9 cellular contexts compared by ENCODE assay signal in genomic region chr11:66082936-66083698, GRCh38. TPM values are rescaled to one million over a fixed set of nuclear protein-coding genes. Genes with fewer than 3 reads are reported as not detected.
A peak's percentile ranks its signal among the peaks of the same experiment; 100 is the strongest.
DNase-seq lines count a peak whose midpoint lies in the region; ATAC-seq and TF ChIP-seq lines count a peak whose summit lies in the region.
"Had no signal": no experiment of that assay in that cellular context is flagged by ENCODE, and none has a peak within 500 bp of the region (broad histone marks: within the 10 kb centered on the region; RNA-seq: fewer than 3 reads in every experiment).

No MANE protein-coding gene starts in this region.

- no peaks in the 10 kb centered on the region for H3K9me3 ChIP-seq in effector memory CD4-positive, alpha-beta T cell (ENCODE audit: control insufficient read depth, low read length)
- no peaks in the 10 kb centered on the region for H3K9me3 ChIP-seq in gastroesophageal sphincter

- H3K27me3 ChIP-seq in effector memory CD4-positive, alpha-beta T cell (replicated peaks; ENCODE audit: control insufficient read depth, insufficient read depth, low read length, poor library complexity, severe bottlenecking), result no peaks in the 10 kb centered on the region
- no peaks in the 10 kb centered on the region for H3K27me3 ChIP-seq in gastroesophageal sphincter

- TF ChIP-seq POLR2A in gastroesophageal sphincter (IDR thresholded peaks at IDR 0.05), result no peak

- WGBS in gastroesophageal sphincter (ENCODE audit: low coverage in 1 of 2), 2 donors, result 46 to 60% methylated on average over 4 of the region's 4 CpGs

- no peaks in the 10 kb centered on the region for H3K36me3 ChIP-seq in effector memory CD4-positive, alpha-beta T cell (ENCODE audit: control insufficient read depth, insufficient read depth, low read length)
- H3K36me3 ChIP-seq in gastroesophageal sphincter, result no peaks in the 10 kb centered on the region

- no peaks in the 10 kb centered on the region for H3K27me3 Mint-ChIP-seq in activated CD4-positive, alpha-beta T cell treated with anti-CD3 and anti-CD28 coated beads, Interleukin-2, amount 10 ng/mL, durations not matched to agents 7 days and 5 days

- H3K4me1 ChIP-seq in effector memory CD4-positive, alpha-beta T cell (ENCODE audit: control insufficient read depth, insufficient read depth, low read length, poor library complexity, severe bottlenecking), result peaks cover 62% of the 10 kb centered on the region
- peaks cover 5 to 62% (median 27%) of the 10 kb centered on the region in 3 donors for H3K4me1 ChIP-seq in gastroesophageal sphincter

- no peak for ATAC-seq in stimulated activated effector memory CD8-positive, alpha-beta T cell treated with anti-CD3 and anti-CD28 coated beads, Interleukin-12 subunit alpha, Interleukin-12 subunit beta, amount 100 ng/mL, for 72 hours
- ATAC-seq in GM18519 (IDR thresholded peaks at IDR 0.05; ENCODE audit: low FRiP score, unreplicated experiment), result no peak
- ATAC-seq in gastroesophageal sphincter, result no peak

- peaks cover 41% of the 10 kb centered on the region for H3K36me3 Mint-ChIP-seq in activated CD4-positive, alpha-beta T cell treated with anti-CD3 and anti-CD28 coated beads, Interleukin-2, amount 10 ng/mL, durations not matched to agents 7 days and 5 days (ENCODE audit: low read depth)
- peaks cover 15% of the 10 kb centered on the region for H3K36me3 Mint-ChIP-seq in stimulated activated effector memory CD8-positive, alpha-beta T cell treated with anti-CD3 and anti-CD28 coated beads, Interleukin-12 subunit alpha, Interleukin-12 subunit beta, amount 100 ng/mL, for 72 hours

- TF ChIP-seq EP300 in gastroesophageal sphincter (IDR thresholded peaks at IDR 0.05), result no peak

- DNase-seq in activated CD4-positive, alpha-beta T cell treated with anti-CD3 and anti-CD28 coated beads, Interleukin-2, amount 10 ng/mL, durations not matched to agents 7 days and 5 days, result no peak
- DNase-seq in activated CD4-positive, alpha-beta T cell treated with anti-CD3 and anti-CD28 coated beads for 1 hour, result no peak
- DNase-seq in NCI-H748 treated with DMSO at 0.1 percent for 48 hours (lab: John Stamatoyannopoulos, UW), result peak; percentile 44
- no peak for DNase-seq in effector memory CD4-positive, alpha-beta T cell
- no peak for DNase-seq in stimulated activated effector memory CD8-positive, alpha-beta T cell treated with anti-CD3 and anti-CD28 coated beads, Interleukin-12 subunit alpha, Interleukin-12 subunit beta, amount 100 ng/mL, for 72 hours (ENCODE audit: low spot score in 2 of 2)
- DNase-seq in NK-92 treated with Interleukin-12 subunit alpha and Interleukin-12 subunit beta, amount 100 ng/mL, for 24 hours (lab: John Stamatoyannopoulos, UW), result no peak

- no peaks in the 10 kb centered on the region for H3K9me3 Mint-ChIP-seq in activated CD4-positive, alpha-beta T cell treated with anti-CD3 and anti-CD28 coated beads, Interleukin-2, amount 10 ng/mL, durations not matched to agents 7 days and 5 days
- H3K9me3 Mint-ChIP-seq in stimulated activated effector memory CD8-positive, alpha-beta T cell treated with anti-CD3 and anti-CD28 coated beads, Interleukin-12 subunit alpha, Interleukin-12 subunit beta, amount 100 ng/mL, for 72 hours, result no peaks in the 10 kb centered on the region

- H3K4me3 Mint-ChIP-seq in activated CD4-positive, alpha-beta T cell treated with anti-CD3 and anti-CD28 coated beads, Interleukin-2, amount 10 ng/mL, durations not matched to agents 7 days and 5 days, result no peak overlapping the region
- H3K4me3 Mint-ChIP-seq in stimulated activated effector memory CD8-positive, alpha-beta T cell treated with anti-CD3 and anti-CD28 coated beads, Interleukin-12 subunit alpha, Interleukin-12 subunit beta, amount 100 ng/mL, for 72 hours, result no peak overlapping the region

- no peak for TF ChIP-seq CTCF in gastroesophageal sphincter (IDR thresholded peaks at IDR 0.05)

- peak overlapping the region; percentile 50 for H3K27ac Mint-ChIP-seq in activated CD4-positive, alpha-beta T cell treated with anti-CD3 and anti-CD28 coated beads, Interleukin-2, amount 10 ng/mL, durations not matched to agents 7 days and 5 days
- H3K27ac Mint-ChIP-seq in stimulated activated effector memory CD8-positive, alpha-beta T cell treated with anti-CD3 and anti-CD28 coated beads, Interleukin-12 subunit alpha, Interleukin-12 subunit beta, amount 100 ng/mL, for 72 hours, result peak overlapping the region; percentile 72

- CTCF ChIA-PET in activated CD4-positive, alpha-beta T cell treated with anti-CD3 and anti-CD28 coated beads, Interleukin-2, amount 10 ng/mL, durations not matched to agents 7 days and 5 days (lab: Charles Lee), result interaction anchor here (0.8 to 5.4 kb wide), 4 partner anchors 13 to 93 kb away, joined by 3 to 36 read pairs (median 3); partner anchors contain the start of gene PACS1

- no peak overlapping the region for H3K4me3 ChIP-seq in effector memory CD4-positive, alpha-beta T cell (ENCODE audit: insufficient read depth, low read depth, low read length, poor library complexity, severe bottlenecking)
- no peak overlapping the region for H3K4me3 ChIP-seq in gastroesophageal sphincter

- H3K27ac ChIP-seq in effector memory CD4-positive, alpha-beta T cell (ENCODE audit: insufficient read depth, low read length, poor library complexity, severe bottlenecking), result peak overlapping the region; percentile 42
- peak overlapping the region in 1 of 4 donors; percentile 26 for H3K27ac ChIP-seq in gastroesophageal sphincter

- POLR2A ChIA-PET in activated CD4-positive, alpha-beta T cell treated with anti-CD3 and anti-CD28 coated beads, Interleukin-2, amount 10 ng/mL, durations not matched to agents 7 days and 5 days (lab: Charles Lee), result no interaction called here

- peaks cover 77% of the 10 kb centered on the region for H3K4me1 Mint-ChIP-seq in activated CD4-positive, alpha-beta T cell treated with anti-CD3 and anti-CD28 coated beads, Interleukin-2, amount 10 ng/mL, durations not matched to agents 7 days and 5 days
- peaks cover 70% of the 10 kb centered on the region for H3K4me1 Mint-ChIP-seq in stimulated activated effector memory CD8-positive, alpha-beta T cell treated with anti-CD3 and anti-CD28 coated beads, Interleukin-12 subunit alpha, Interleukin-12 subunit beta, amount 100 ng/mL, for 72 hours

RNA-seq across cellular contexts. Expression of gene PACS1, which starts 13.0 kb away (rescaled TPM):
- 100 to 1,000 TPM; 109 TPM for total RNA-seq in activated CD4-positive, alpha-beta T cell treated with anti-CD3 and anti-CD28 coated beads, Interleukin-2, amount 10 ng/mL, durations not matched to agents 7 days and 5 days
- total RNA-seq in gastroesophageal sphincter, result 10 to 100 TPM; 32.7 to 81.8 (median 38.2) TPM

RNA-seq across cellular contexts. Expression of gene SF3B2, which starts 31.0 kb away (rescaled TPM):
- 100 to 1,000 TPM; 217 to 223 TPM for total RNA-seq in activated CD4-positive, alpha-beta T cell treated with anti-CD3 and anti-CD28 coated beads, Interleukin-2, amount 10 ng/mL, durations not matched to agents 7 days and 5 days
- 100 to 1,000 TPM; 113 to 179 (median 160) TPM for total RNA-seq in gastroesophageal sphincter

RNA-seq across cellular contexts. Expression of gene GAL3ST3, which starts 34.2 kb away (rescaled TPM):
- not detected for total RNA-seq in activated CD4-positive, alpha-beta T cell treated with anti-CD3 and anti-CD28 coated beads, Interleukin-2, amount 10 ng/mL, durations not matched to agents 7 days and 5 days
- total RNA-seq in gastroesophageal sphincter, result 1 to 10 TPM; 1.2 to 7.8 (median 2.2) TPM
- total RNA-seq: NCI-H460 had no signal

RNA-seq across cellular contexts. Expression of gene CATSPER1, which starts 56.8 kb away (rescaled TPM):
- total RNA-seq in activated CD4-positive, alpha-beta T cell treated with anti-CD3 and anti-CD28 coated beads, Interleukin-2, amount 10 ng/mL, durations not matched to agents 7 days and 5 days, result not detected
- under 1 TPM in 1 of 4 donors, not detected in 3; 0.12 TPM for total RNA-seq in gastroesophageal sphincter
- total RNA-seq: NCI-H460 had no signal
